ENCODE assay signal across 20 cellular contexts in the genomic region with DNA sequence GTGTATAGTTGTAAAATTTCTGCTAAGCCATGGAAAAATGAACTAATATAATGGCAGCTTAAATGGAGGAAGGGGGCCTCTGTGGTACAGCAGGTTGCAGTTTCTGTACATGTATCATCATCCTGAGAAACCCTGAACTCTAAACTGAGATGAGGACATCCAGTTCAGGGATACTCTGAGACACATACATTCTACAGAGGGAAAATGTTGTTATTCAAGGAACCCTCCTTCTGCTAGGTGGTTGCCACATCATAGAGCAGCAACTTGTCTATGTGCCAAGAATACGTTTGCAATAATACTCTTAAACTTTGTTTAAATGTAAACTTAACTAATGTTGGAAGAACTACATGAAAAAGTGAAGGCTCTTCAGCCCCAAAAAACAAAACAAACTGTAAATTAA. TPM values are rescaled to one million over a fixed set of nuclear protein-coding genes. Genes with fewer than 3 reads are reported as not detected.
DNase-seq lines count a peak whose midpoint lies in the region; ATAC-seq and TF ChIP-seq lines count a peak whose summit lies in the region.
"Had no signal": no experiment of that assay in that cellular context is flagged by ENCODE, and none has a peak within 500 bp of the region (broad histone marks: within the 10 kb centered on the region; RNA-seq: fewer than 3 reads in every experiment).

No MANE protein-coding gene starts in this region.

- in situ Hi-C loops in mammary epithelial cell (cut with MboI; ENCODE audit: low sequenced_read_pairs in 2 of 2): no loop called here

- no peaks in the 10 kb centered on the region for H3K9me3 Mint-ChIP-seq in MCF 10A (ENCODE audit: unreplicated experiment)

- H2AK5ac ChIP-seq in mesenchymal stem cell (ENCODE audit: low read length, severe bottlenecking): no peak overlapping the region

- POLR2A ChIA-PET in MCF 10A (lab: Yijun Ruan, JAX): interaction anchor here (0.6 to 1.3 kb wide), 2 partner anchors 29 to 72 kb away, joined by 3 to 4 read pairs; no protein-coding TSS in a partner anchor

- H3K9ac ChIP-seq in mammary epithelial cell (ENCODE audit: insufficient read depth, low read length) (no peak overlapping the region), mesenchymal stem cell (ENCODE audit: low read length) (no peak overlapping the region), rectal smooth muscle tissue (ENCODE audit: low read length) (no peak overlapping the region)
- H3K9ac ChIP-seq: BLaER1 treated with 17β-estradiol and CSF1 and Interleukin-3, amounts not matched to agents 10 nM and 100 nM had no signal

- no peak for TF ChIP-seq POLR2A in right lobe of liver (IDR thresholded peaks at IDR 0.05)

- H3K27ac ChIP-seq in mammary epithelial cell (ENCODE audit: insufficient read depth, low read depth, low read length) (no peak overlapping the region), mesenchymal stem cell (ENCODE audit: low read length, poor library complexity, severe bottlenecking) (no peak overlapping the region), rectal smooth muscle tissue (ENCODE audit: low read depth, low read length) (peak overlapping the region; percentile 22), right lobe of liver (no peak overlapping the region)
- H3K27ac ChIP-seq: 22Rv1; BLaER1 treated with 17β-estradiol and CSF1 and Interleukin-3, amounts not matched to agents 10 nM and 100 nM had no signal

- H3K23ac ChIP-seq in mesenchymal stem cell (ENCODE audit: low read length in 2 of 2): no peak overlapping the region

- H3K36me3 Mint-ChIP-seq in MCF 10A (ENCODE audit: insufficient read depth, unreplicated experiment): no peaks in the 10 kb centered on the region

- no peak overlapping the region for H2BK15ac ChIP-seq in mesenchymal stem cell (ENCODE audit: low read depth, poor library complexity, severe bottlenecking)

- no peak overlapping the region for H2BK12ac ChIP-seq in mesenchymal stem cell (ENCODE audit: low read length in 2 of 2)

- no peaks in the 10 kb centered on the region for H3K9me3 ChIP-seq in mammary epithelial cell (replicated peaks; ENCODE audit: insufficient read depth, low read length)
- no peaks in the 10 kb centered on the region for H3K9me3 ChIP-seq in mesenchymal stem cell (ENCODE audit: control insufficient read depth, low read length)
- no peaks in the 10 kb centered on the region for H3K9me3 ChIP-seq in right lobe of liver

- dilution Hi-C loops in mammary epithelial cell (cut with HindIII; ENCODE audit: low sequenced_read_pairs): no loop called here

- H2AFZ ChIP-seq in mammary epithelial cell (ENCODE audit: low read depth, low read length) (no peak overlapping the region), mesenchymal stem cell (ENCODE audit: low read depth, low read length) (no peak overlapping the region)

- no peak overlapping the region for H3K4me3 Mint-ChIP-seq in MCF 10A (ENCODE audit: unreplicated experiment)

- H3K36me3 ChIP-seq in mammary epithelial cell (ENCODE audit: insufficient read depth, low read length) (no peaks in the 10 kb centered on the region), mesenchymal stem cell (ENCODE audit: control insufficient read depth in 1 of 2, insufficient read depth in 2 of 2, low read depth in 1 of 2, low read length in 2 of 2) (no peaks in the 10 kb centered on the region), rectal smooth muscle tissue (ENCODE audit: control insufficient read depth, insufficient read depth, low read length) (no peaks in the 10 kb centered on the region), right lobe of liver (no peaks in the 10 kb centered on the region)
- H3K36me3 ChIP-seq: BLaER1 treated with 17β-estradiol and CSF1 and Interleukin-3, amounts not matched to agents 10 nM and 100 nM had no signal

- H3K4me2 ChIP-seq in mammary epithelial cell (ENCODE audit: insufficient read depth, low read depth, low read length) (no peak overlapping the region), mesenchymal stem cell (ENCODE audit: low read length, poor library complexity, severe bottlenecking) (no peak overlapping the region)
- H3K4me2 ChIP-seq: BLaER1 treated with 17β-estradiol and CSF1 and Interleukin-3, amounts not matched to agents 10 nM and 100 nM had no signal

- WGBS in mammary epithelial cell (ENCODE audit: low coverage, missing lambda C conversion rate): 30% methylated on average over 1 of the region's 1 CpG
- WGBS in mesenchymal stem cell: no CpG with 5 or more reads among the region's 1 CpG
- 8% methylated on average over 1 of the region's 1 CpG for WGBS in right lobe of liver (ENCODE audit: insufficient coverage, low coverage, low lambda C conversion rate, missing lambda C conversion rate)

- no peak overlapping the region for H3K14ac ChIP-seq in mesenchymal stem cell (ENCODE audit: low read length in 2 of 2)

- H3K4me3 ChIP-seq in mammary epithelial cell (replicated peaks in 1 of 3; ENCODE audit: insufficient read depth in 1 of 3, low read depth in 2 of 3, low read length in 3 of 3) (no peak overlapping the region), mesenchymal stem cell (ENCODE audit: insufficient read depth in 1 of 2, low read depth in 1 of 2, low read length in 2 of 2) (no peak overlapping the region), rectal smooth muscle tissue (ENCODE audit: low read length) (peak overlapping the region; percentile 19), right lobe of liver (no peak overlapping the region)
- H3K4me3 ChIP-seq: BLaER1 treated with 17β-estradiol and CSF1 and Interleukin-3, amounts not matched to agents 10 nM and 100 nM had no signal

- peaks cover 24% of the 10 kb centered on the region for H3K4me1 Mint-ChIP-seq in MCF 10A (ENCODE audit: insufficient read depth, unreplicated experiment)

- BruUV-seq in MCF 10A (replicated peaks; lab: Mats Ljungman, UMichigan) (no TSS peak), mammary epithelial cell (replicated peaks; lab: Mats Ljungman, UMichigan) (no TSS peak)

- TF ChIP-seq CTCF in MCF 10A (IDR thresholded peaks at IDR 0.05; ENCODE audit: unreplicated experiment) (no peak), mammary epithelial cell (conservative IDR thresholded peaks at IDR 0.05 in 1 of 2, IDR thresholded peaks at IDR 0.05 in 1 of 2; ENCODE audit: extremely low read depth in 1 of 2, insufficient read depth in 1 of 2, low read depth in 1 of 2, low read length in 2 of 2) (no peak), right lobe of liver (IDR thresholded peaks at IDR 0.05) (no peak)

- no peaks in the 10 kb centered on the region for H4K20me1 ChIP-seq in mammary epithelial cell (ENCODE audit: insufficient read depth, low read length)
- H4K20me1 ChIP-seq: BLaER1 treated with 17β-estradiol and CSF1 and Interleukin-3, amounts not matched to agents 10 nM and 100 nM had no signal

- no peak overlapping the region for H2BK5ac ChIP-seq in mesenchymal stem cell (ENCODE audit: low read depth, low read length, poor library complexity, severe bottlenecking)

- intact Hi-C loops in MCF 10A (cut with micrococcal nuclease): no loop called here
- intact Hi-C loops in mammary epithelial cell (cut with micrococcal nuclease): no loop called here
- intact Hi-C loops in right lobe of liver (cut with DNase I): no loop called here

- no peak overlapping the region for H3K4ac ChIP-seq in mesenchymal stem cell (ENCODE audit: low read depth in 1 of 2, low read length in 2 of 2)

- H3K79me2 ChIP-seq in mammary epithelial cell (ENCODE audit: insufficient read depth, low read length): no peaks in the 10 kb centered on the region

- no peak overlapping the region for H4K91ac ChIP-seq in mesenchymal stem cell (ENCODE audit: low read length)

- ATAC-seq in right lobe of liver: no peak
- no peak for ATAC-seq in HG03439 (IDR thresholded peaks at IDR 0.05; ENCODE audit: unreplicated experiment)
- ATAC-seq: HCT116 had no signal

- H3K4me1 ChIP-seq in mammary epithelial cell (ENCODE audit: insufficient read depth, low read length) (peaks cover 7% of the 10 kb centered on the region), mesenchymal stem cell (ENCODE audit: control insufficient read depth, insufficient read depth, low read depth, low read length) (peaks cover 11% of the 10 kb centered on the region), rectal smooth muscle tissue (ENCODE audit: control insufficient read depth, insufficient read depth, low read length) (peaks cover 4% of the 10 kb centered on the region), right lobe of liver (no peaks in the 10 kb centered on the region)

- peaks cover 21% of the 10 kb centered on the region for H3K27me3 ChIP-seq in mammary epithelial cell (ENCODE audit: insufficient read depth, low read length)
- peaks cover 23 to 31% of the 10 kb centered on the region in 2 experiments for H3K27me3 ChIP-seq in mesenchymal stem cell (ENCODE audit: control insufficient read depth in 1 of 2, insufficient read depth in 1 of 2, low read length in 2 of 2)
- no peaks in the 10 kb centered on the region for H3K27me3 ChIP-seq in rectal smooth muscle tissue (ENCODE audit: control insufficient read depth, insufficient read depth, low read length)
- no peaks in the 10 kb centered on the region for H3K27me3 ChIP-seq in right lobe of liver

- H4K8ac ChIP-seq in mesenchymal stem cell (ENCODE audit: low read length): no peak overlapping the region

- no peaks in the 10 kb centered on the region for H3K27me3 Mint-ChIP-seq in MCF 10A (ENCODE audit: insufficient read depth, unreplicated experiment)

- no peak overlapping the region for H3K27ac Mint-ChIP-seq in MCF 10A (ENCODE audit: low read depth, unreplicated experiment)

- DNase-seq in MCF 10A (ENCODE audit: unreplicated experiment) (peak; percentile 28), mammary epithelial cell (no peak), mesenchymal stem cell (peak; percentile 1), SKM-1 treated with dmso at 0.1 percent for 144 hours (lab: John Stamatoyannopoulos, UW; ENCODE audit: unreplicated experiment) (no peak), right lobe of liver (no peak)
- DNase-seq in activated CD4-positive, alpha-beta T cell treated with anti-CD3 and anti-CD28 coated beads, Interleukin-2, amount 50 U/mL, for 4 hours: no peak
- DNase-seq: DMS153, IMR-90, Kasumi-1, NCI-H1417, NCI-H1930, NCI-H2171 treated with DMSO at 0.1 percent for 48 hours, NCI-H510A, SIG-M5 had no signal

- no peak overlapping the region for H2BK120ac ChIP-seq in mesenchymal stem cell (ENCODE audit: low read depth, low read length)

- H3K18ac ChIP-seq in mesenchymal stem cell (ENCODE audit: low read depth in 1 of 2, low read length in 2 of 2): no peak overlapping the region

- CTCF ChIA-PET in MCF 10A (lab: Yijun Ruan, JAX): no interaction called here
- CTCF ChIA-PET in mammary epithelial cell (lab: Charles Lee; ENCODE audit: low non-redundant PET): no interaction called here

- H3K79me1 ChIP-seq in mesenchymal stem cell (replicated peaks; ENCODE audit: low read length, poor library complexity, severe bottlenecking): no peaks in the 10 kb centered on the region

RNA-seq across cellular contexts. Expression of a gene that starts 1.8 kb away (rescaled TPM):
- 0.05 and 0.17 TPM in 2 replicates for total RNA-seq in MCF 10A (2022)
- 100 to 1,000 TPM in 1 of 2 donors, 10 to 100 TPM in 1; 97.0 to 157 TPM for total RNA-seq in mammary epithelial cell
- polyA plus RNA-seq in mammary epithelial cell: 22.4 TPM
- polyA minus RNA-seq in mammary epithelial cell: 87.6 TPM
- polyA plus RNA-seq in mesenchymal stem cell (2013, experiment 1 of 2): 0.28 TPM
- polyA plus RNA-seq in mesenchymal stem cell (2013, experiment 2 of 2): 0.19 TPM
- 1 to 10 TPM; 1.6 to 6.4 (median 1.9) TPM for total RNA-seq in right lobe of liver
- total RNA-seq: HT-29 had no signal

Comparison
In these comparisons a context has a peak if more than half of its experiments do, and no peak if none do; other contexts are left out.
1. DNase-seq: peak in MCF 10A (single experiment) and mesenchymal stem cell (single experiment); none in mammary epithelial cell (single experiment), SKM-1 treated with dmso at 0.1 percent for 144 hours (single experiment), activated CD4-positive, alpha-beta T cell treated with anti-CD3 and anti-CD28 coated beads, Interleukin-2, amount 50 U/mL, for 4 hours (0 of 2) and right lobe of liver (0 of 3).
2. RNA of a gene that starts 1.8 kb away (total RNA-seq): 97.0 to 157 TPM in mammary epithelial cell; 1.6 to 6.4 TPM in right lobe of liver and 0.05 to 0.17 TPM in MCF 10A; every median in the first group is over 10 times any median in the second.